ENCODE assay signal across 11 cellular contexts in the genomic region with DNA sequence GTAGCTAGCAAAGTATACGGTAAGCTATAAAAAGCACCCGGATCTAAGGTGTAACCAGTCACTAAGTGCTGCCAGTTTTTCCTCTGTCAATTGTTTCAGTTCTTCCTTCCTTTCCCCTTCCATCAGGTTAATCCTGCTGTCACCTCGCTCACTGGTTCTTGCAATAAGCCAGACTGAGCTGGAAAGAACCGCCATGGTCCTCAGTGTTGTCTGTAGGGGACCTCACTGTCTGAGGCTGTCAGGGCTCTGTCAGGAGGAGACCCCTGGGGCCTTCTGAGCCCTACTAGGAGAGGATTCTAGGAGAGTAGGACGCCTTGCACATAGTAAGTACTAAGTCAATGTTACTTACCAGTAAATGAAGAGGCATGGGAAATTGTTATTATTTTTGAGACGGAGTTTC. TPM values are rescaled to one million over a fixed set of nuclear protein-coding genes. Genes with fewer than 3 reads are reported as not detected.
DNase-seq lines count a peak whose midpoint lies in the region; ATAC-seq and TF ChIP-seq lines count a peak whose summit lies in the region.
"Had no signal": no experiment of that assay in that cellular context is flagged by ENCODE, and none has a peak within 500 bp of the region (broad histone marks: within the 10 kb centered on the region; RNA-seq: fewer than 3 reads in every experiment).

No MANE protein-coding gene starts in this region.

- H3K9ac ChIP-seq in subcutaneous abdominal adipose tissue (ENCODE audit: low read length in 5 of 5): peak overlapping the region in 1 of 5 donors; percentile 4

- H2AFZ ChIP-seq in hepatocyte: no peak overlapping the region

- H3K9me3 ChIP-seq in hepatocyte (ENCODE audit: low read depth): no peaks in the 10 kb centered on the region
- H3K9me3 ChIP-seq in subcutaneous abdominal adipose tissue (ENCODE audit: control insufficient read depth in 5 of 5, low read length in 5 of 5): peaks cover 0 to 6% (median 0%) of the 10 kb centered on the region in 5 donors

- peaks cover 20% of the 10 kb centered on the region for H3K4me1 ChIP-seq in hepatocyte (ENCODE audit: insufficient read depth)
- peaks cover 0 to 55% (median 36%) of the 10 kb centered on the region in 5 donors for H3K4me1 ChIP-seq in subcutaneous abdominal adipose tissue (ENCODE audit: control insufficient read depth in 5 of 5, insufficient read depth in 5 of 5, low read length in 5 of 5)

- H3K27me3 ChIP-seq in hepatocyte (no peaks in the 10 kb centered on the region), subcutaneous abdominal adipose tissue (ENCODE audit: control insufficient read depth in 5 of 5, insufficient read depth in 4 of 5, low read length in 5 of 5) (no peaks in the 10 kb centered on the region)
- H3K27me3 ChIP-seq: stomach had no signal

- TF ChIP-seq CTCF in WI38 (IDR thresholded peaks at IDR 0.05; ENCODE audit: low read depth, low read length) (no peak), hepatocyte (IDR thresholded peaks at IDR 0.05; ENCODE audit: poor library complexity) (no peak)

- H3K4me1 Mint-ChIP-seq in activated T-cell treated with anti-CD3 and anti-CD28 coated beads, Interleukin-2, amount 50 U/mL, for 4 hours (ENCODE audit: low read depth): peaks cover 56% of the 10 kb centered on the region

- H3K4me2 ChIP-seq in hepatocyte: peak overlapping the region; percentile 85

- H3K36me3 ChIP-seq in hepatocyte (replicated peaks; ENCODE audit: insufficient read depth, low read depth): no peaks in the 10 kb centered on the region
- H3K36me3 ChIP-seq in subcutaneous abdominal adipose tissue (ENCODE audit: control insufficient read depth in 5 of 5, insufficient read depth in 5 of 5, low read length in 5 of 5): peaks cover 0 to 5% (median 0%) of the 10 kb centered on the region in 5 donors
- H3K36me3 ChIP-seq: stomach had no signal

- no peaks in the 10 kb centered on the region for H3K9me2 ChIP-seq in hepatocyte (replicated peaks; ENCODE audit: insufficient read depth)

- peak overlapping the region; percentile 100 for H3K4me3 Mint-ChIP-seq in activated T-cell treated with anti-CD3 and anti-CD28 coated beads, Interleukin-2, amount 50 U/mL, for 4 hours

- 90% methylated on average over 6 of the region's 6 CpGs for WGBS in hepatocyte (ENCODE audit: low lambda C conversion rate, missing lambda C conversion rate)

- H3K79me2 ChIP-seq in hepatocyte: peaks cover 44% of the 10 kb centered on the region

- ATAC-seq in activated T-cell treated with anti-CD3 and anti-CD28 coated beads, Interleukin-2, amount 50 U/mL, for 4 hours: no peak
- ATAC-seq in GM21786 (IDR thresholded peaks at IDR 0.05; ENCODE audit: unreplicated experiment): no peak

- no peak overlapping the region for H3K27ac ChIP-seq in hepatocyte
- H3K27ac ChIP-seq in subcutaneous abdominal adipose tissue (ENCODE audit: low read depth, low read length): peak overlapping the region; percentile 2

- H4K20me1 ChIP-seq in hepatocyte (ENCODE audit: insufficient read depth, poor library complexity, severe bottlenecking): no peaks in the 10 kb centered on the region

- peaks cover 7% of the 10 kb centered on the region for H3K9me3 Mint-ChIP-seq in activated T-cell treated with anti-CD3 and anti-CD28 coated beads, Interleukin-2, amount 50 U/mL, for 4 hours

- peaks cover 6% of the 10 kb centered on the region for H3K36me3 Mint-ChIP-seq in activated T-cell treated with anti-CD3 and anti-CD28 coated beads, Interleukin-2, amount 50 U/mL, for 4 hours (ENCODE audit: insufficient read depth)

- no peak for DNase-seq in activated T-cell treated with anti-CD3 and anti-CD28 coated beads, Interleukin-2, amount 50 U/mL, for 4 hours
- no peak for DNase-seq in activated T-cell treated with anti-CD3 and anti-CD28 coated beads, Interleukin-2, amount 50 U/mL, for 48 hours
- DNase-seq in hepatocyte (ENCODE audit: low spot score) (no peak), NCI-H1930 (lab: John Stamatoyannopoulos, UW) (no peak)
- DNase-seq in activated CD4-positive, alpha-beta T cell treated with anti-CD3 and anti-CD28 coated beads for 4 hours: no peak
- DNase-seq: amniotic stem cell, SHP77, stomach had no signal

- no peaks in the 10 kb centered on the region for H3K27me3 Mint-ChIP-seq in activated T-cell treated with anti-CD3 and anti-CD28 coated beads, Interleukin-2, amount 50 U/mL, for 4 hours (ENCODE audit: low read depth)

- H3K4me3 ChIP-seq in WI38 (ENCODE audit: low read depth, low read length) (peak overlapping the region; percentile 98), hepatocyte (no peak overlapping the region), subcutaneous abdominal adipose tissue (ENCODE audit: low read depth in 1 of 5, low read length in 5 of 5) (peak overlapping the region in 2 of 5 donors; percentile 93)

RNA-seq across cellular contexts. Expression of a gene that starts 1.4 kb away (rescaled TPM):
- total RNA-seq in activated T-cell treated with anti-CD3 and anti-CD28 coated beads, Interleukin-2, amount 50 U/mL, for 4 hours: 10 to 100 TPM; 29.8 to 31.1 (median 29.9) TPM
- 10.3 and 15.3 TPM in 2 replicates for total RNA-seq in hepatocyte
- polyA plus RNA-seq in hepatocyte: 19.8 and 21.7 TPM in 2 replicates

RNA-seq across cellular contexts. Expression of a gene that starts 23.0 kb away (rescaled TPM):
- 10 to 100 TPM; 41.4 to 47.3 (median 44.9) TPM for total RNA-seq in activated T-cell treated with anti-CD3 and anti-CD28 coated beads, Interleukin-2, amount 50 U/mL, for 4 hours
- total RNA-seq in hepatocyte: 48.0 and 59.0 TPM in 2 replicates
- polyA plus RNA-seq in hepatocyte: 33.1 and 38.6 TPM in 2 replicates
